Comparison of ENCODE assay signal across 1 cellular context in the genomic region with DNA sequence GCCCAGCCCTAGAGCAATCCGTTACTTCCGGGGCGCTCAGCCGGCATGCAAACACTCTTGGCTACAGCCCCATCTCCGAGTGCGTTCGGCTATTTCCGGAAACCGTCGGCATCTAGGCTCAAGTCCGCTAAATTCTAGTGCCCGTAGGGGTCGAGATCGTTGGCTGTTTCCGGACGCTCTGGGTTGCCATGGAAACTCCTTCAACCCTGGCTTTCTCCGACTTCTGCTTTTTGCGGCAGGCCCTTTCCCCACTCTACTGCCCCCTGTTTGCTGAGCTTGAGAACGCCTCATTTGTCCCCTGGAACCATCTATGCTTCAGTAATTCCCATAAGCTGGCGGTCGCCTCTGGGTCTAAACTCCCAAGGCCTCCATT.
A peak's percentile ranks its signal among the peaks of the same experiment; 100 is the strongest.
TF ChIP-seq lines count a peak whose summit lies in the region.

No MANE protein-coding gene starts in this region.

TF ChIP-seq in GM12878, 131 proteins besides CTCF, POLR2A, EP300 and RAD21 (continued from another document and continues in another):
- TF ChIP-seq, protein P1, sequence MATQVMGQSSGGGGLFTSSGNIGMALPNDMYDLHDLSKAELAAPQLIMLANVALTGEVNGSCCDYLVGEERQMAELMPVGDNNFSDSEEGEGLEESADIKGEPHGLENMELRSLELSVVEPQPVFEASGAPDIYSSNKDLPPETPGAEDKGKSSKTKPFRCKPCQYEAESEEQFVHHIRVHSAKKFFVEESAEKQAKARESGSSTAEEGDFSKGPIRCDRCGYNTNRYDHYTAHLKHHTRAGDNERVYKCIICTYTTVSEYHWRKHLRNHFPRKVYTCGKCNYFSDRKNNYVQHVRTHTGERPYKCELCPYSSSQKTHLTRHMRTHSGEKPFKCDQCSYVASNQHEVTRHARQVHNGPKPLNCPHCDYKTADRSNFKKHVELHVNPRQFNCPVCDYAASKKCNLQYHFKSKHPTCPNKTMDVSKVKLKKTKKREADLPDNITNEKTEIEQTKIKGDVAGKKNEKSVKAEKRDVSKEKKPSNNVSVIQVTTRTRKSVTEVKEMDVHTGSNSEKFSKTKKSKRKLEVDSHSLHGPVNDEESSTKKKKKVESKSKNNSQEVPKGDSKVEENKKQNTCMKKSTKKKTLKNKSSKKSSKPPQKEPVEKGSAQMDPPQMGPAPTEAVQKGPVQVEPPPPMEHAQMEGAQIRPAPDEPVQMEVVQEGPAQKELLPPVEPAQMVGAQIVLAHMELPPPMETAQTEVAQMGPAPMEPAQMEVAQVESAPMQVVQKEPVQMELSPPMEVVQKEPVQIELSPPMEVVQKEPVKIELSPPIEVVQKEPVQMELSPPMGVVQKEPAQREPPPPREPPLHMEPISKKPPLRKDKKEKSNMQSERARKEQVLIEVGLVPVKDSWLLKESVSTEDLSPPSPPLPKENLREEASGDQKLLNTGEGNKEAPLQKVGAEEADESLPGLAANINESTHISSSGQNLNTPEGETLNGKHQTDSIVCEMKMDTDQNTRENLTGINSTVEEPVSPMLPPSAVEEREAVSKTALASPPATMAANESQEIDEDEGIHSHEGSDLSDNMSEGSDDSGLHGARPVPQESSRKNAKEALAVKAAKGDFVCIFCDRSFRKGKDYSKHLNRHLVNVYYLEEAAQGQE (IDR thresholded peaks at IDR 0.05; ENCODE audit: low read depth, low read length), result no peak
- TF ChIP-seq, protein P2, sequence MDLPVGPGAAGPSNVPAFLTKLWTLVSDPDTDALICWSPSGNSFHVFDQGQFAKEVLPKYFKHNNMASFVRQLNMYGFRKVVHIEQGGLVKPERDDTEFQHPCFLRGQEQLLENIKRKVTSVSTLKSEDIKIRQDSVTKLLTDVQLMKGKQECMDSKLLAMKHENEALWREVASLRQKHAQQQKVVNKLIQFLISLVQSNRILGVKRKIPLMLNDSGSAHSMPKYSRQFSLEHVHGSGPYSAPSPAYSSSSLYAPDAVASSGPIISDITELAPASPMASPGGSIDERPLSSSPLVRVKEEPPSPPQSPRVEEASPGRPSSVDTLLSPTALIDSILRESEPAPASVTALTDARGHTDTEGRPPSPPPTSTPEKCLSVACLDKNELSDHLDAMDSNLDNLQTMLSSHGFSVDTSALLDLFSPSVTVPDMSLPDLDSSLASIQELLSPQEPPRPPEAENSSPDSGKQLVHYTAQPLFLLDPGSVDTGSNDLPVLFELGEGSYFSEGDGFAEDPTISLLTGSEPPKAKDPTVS (IDR thresholded peaks at IDR 0.05; ENCODE audit: low read depth, low read length), result no peak
- TF ChIP-seq TBL1XR1 (IDR thresholded peaks at IDR 0.05; ENCODE audit: low read depth, low read length), result no peak
- TF ChIP-seq, protein P3, sequence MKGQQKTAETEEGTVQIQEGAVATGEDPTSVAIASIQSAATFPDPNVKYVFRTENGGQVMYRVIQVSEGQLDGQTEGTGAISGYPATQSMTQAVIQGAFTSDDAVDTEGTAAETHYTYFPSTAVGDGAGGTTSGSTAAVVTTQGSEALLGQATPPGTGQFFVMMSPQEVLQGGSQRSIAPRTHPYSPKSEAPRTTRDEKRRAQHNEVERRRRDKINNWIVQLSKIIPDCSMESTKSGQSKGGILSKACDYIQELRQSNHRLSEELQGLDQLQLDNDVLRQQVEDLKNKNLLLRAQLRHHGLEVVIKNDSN (IDR thresholded peaks at IDR 0.05; ENCODE audit: borderline replicate concordance, extremely low read length, insufficient read depth, low read depth, low read length), result no peak
- TF ChIP-seq IKZF2 (IDR thresholded peaks at IDR 0.05), result no peak; a peak in 1 of 4 replicates
- no peak for TF ChIP-seq SUPT20H (IDR thresholded peaks at IDR 0.05; ENCODE audit: borderline replicate concordance, control insufficient read depth, low read depth, low read length)
- TF ChIP-seq DPF2 (IDR thresholded peaks at IDR 0.05), result no peak
- no peak for TF ChIP-seq RBBP5 (conservative IDR thresholded peaks at IDR 0.05)
- TF ChIP-seq, protein P4, sequence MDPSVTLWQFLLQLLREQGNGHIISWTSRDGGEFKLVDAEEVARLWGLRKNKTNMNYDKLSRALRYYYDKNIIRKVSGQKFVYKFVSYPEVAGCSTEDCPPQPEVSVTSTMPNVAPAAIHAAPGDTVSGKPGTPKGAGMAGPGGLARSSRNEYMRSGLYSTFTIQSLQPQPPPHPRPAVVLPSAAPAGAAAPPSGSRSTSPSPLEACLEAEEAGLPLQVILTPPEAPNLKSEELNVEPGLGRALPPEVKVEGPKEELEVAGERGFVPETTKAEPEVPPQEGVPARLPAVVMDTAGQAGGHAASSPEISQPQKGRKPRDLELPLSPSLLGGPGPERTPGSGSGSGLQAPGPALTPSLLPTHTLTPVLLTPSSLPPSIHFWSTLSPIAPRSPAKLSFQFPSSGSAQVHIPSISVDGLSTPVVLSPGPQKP (IDR thresholded peaks at IDR 0.05; ENCODE audit: low read depth, low read length), result peak; percentile 56
- TF ChIP-seq, protein P5, sequence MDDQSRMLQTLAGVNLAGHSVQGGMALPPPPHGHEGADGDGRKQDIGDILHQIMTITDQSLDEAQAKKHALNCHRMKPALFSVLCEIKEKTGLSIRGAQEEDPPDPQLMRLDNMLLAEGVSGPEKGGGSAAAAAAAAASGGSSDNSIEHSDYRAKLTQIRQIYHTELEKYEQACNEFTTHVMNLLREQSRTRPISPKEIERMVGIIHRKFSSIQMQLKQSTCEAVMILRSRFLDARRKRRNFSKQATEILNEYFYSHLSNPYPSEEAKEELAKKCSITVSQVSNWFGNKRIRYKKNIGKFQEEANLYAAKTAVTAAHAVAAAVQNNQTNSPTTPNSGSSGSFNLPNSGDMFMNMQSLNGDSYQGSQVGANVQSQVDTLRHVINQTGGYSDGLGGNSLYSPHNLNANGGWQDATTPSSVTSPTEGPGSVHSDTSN (IDR thresholded peaks at IDR 0.05; ENCODE audit: insufficient replicate concordance, low read depth, low read length), result no peak
- no peak for TF ChIP-seq FOXM1 (IDR thresholded peaks at IDR 0.05; ENCODE audit: low read depth, low read length)
- no peak for TF ChIP-seq MTA3 (IDR thresholded peaks at IDR 0.05; ENCODE audit: borderline replicate concordance, low read length)
- no peak for TF ChIP-seq RAD51 (IDR thresholded peaks at IDR 0.05)
- no peak; the same call in none of the 2 replicates for TF ChIP-seq SMARCA5 (IDR thresholded peaks at IDR 0.05)
- peak; percentile 59 for TF ChIP-seq YY1 (IDR thresholded peaks at IDR 0.05; ENCODE audit: low read depth, low read length)
- no peak for TF ChIP-seq CHD2 (IDR thresholded peaks at IDR 0.05; ENCODE audit: borderline replicate concordance, low read depth, low read length)
- peak; percentile 87; the same call in 2 of the 3 replicates for TF ChIP-seq POU2F2 (IDR thresholded peaks at IDR 0.05; ENCODE audit: borderline replicate concordance, low read depth, low read length)
- no peak for TF ChIP-seq CBX3 (IDR thresholded peaks at IDR 0.05; ENCODE audit: borderline replicate concordance, low read depth)
- 0 out of 2 replicates have a peak, but pooled peaks have one; percentile 15 for TF ChIP-seq MEF2A (IDR thresholded peaks at IDR 0.05; ENCODE audit: insufficient read depth, low read depth, low read length)
- TF ChIP-seq MTA2 (IDR thresholded peaks at IDR 0.05; ENCODE audit: low read depth), result peak; percentile 10; the same call in 1 of the 2 replicates
- no peak for TF ChIP-seq CBX5 (IDR thresholded peaks at IDR 0.05; ENCODE audit: low read depth)
- TF ChIP-seq PAX8 (IDR thresholded peaks at IDR 0.05), result no peak
- no peak for TF ChIP-seq ZNF217 (IDR thresholded peaks at IDR 0.05)
- TF ChIP-seq NFIC (IDR thresholded peaks at IDR 0.05; ENCODE audit: low read depth, low read length), result no peak
- no peak for TF ChIP-seq YBX1 (IDR thresholded peaks at IDR 0.05)
- TF ChIP-seq CREM (IDR thresholded peaks at IDR 0.05; ENCODE audit: low read depth), result peak; percentile 30; the same call in 1 of the 2 replicates
- TF ChIP-seq, protein P6, sequence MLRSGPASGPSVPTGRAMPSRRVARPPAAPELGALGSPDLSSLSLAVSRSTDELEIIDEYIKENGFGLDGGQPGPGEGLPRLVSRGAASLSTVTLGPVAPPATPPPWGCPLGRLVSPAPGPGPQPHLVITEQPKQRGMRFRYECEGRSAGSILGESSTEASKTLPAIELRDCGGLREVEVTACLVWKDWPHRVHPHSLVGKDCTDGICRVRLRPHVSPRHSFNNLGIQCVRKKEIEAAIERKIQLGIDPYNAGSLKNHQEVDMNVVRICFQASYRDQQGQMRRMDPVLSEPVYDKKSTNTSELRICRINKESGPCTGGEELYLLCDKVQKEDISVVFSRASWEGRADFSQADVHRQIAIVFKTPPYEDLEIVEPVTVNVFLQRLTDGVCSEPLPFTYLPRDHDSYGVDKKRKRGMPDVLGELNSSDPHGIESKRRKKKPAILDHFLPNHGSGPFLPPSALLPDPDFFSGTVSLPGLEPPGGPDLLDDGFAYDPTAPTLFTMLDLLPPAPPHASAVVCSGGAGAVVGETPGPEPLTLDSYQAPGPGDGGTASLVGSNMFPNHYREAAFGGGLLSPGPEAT (IDR thresholded peaks at IDR 0.05; ENCODE audit: low read depth), result peak; percentile 57; the same call in 1 of the 2 replicates
- TF ChIP-seq, protein P7, sequence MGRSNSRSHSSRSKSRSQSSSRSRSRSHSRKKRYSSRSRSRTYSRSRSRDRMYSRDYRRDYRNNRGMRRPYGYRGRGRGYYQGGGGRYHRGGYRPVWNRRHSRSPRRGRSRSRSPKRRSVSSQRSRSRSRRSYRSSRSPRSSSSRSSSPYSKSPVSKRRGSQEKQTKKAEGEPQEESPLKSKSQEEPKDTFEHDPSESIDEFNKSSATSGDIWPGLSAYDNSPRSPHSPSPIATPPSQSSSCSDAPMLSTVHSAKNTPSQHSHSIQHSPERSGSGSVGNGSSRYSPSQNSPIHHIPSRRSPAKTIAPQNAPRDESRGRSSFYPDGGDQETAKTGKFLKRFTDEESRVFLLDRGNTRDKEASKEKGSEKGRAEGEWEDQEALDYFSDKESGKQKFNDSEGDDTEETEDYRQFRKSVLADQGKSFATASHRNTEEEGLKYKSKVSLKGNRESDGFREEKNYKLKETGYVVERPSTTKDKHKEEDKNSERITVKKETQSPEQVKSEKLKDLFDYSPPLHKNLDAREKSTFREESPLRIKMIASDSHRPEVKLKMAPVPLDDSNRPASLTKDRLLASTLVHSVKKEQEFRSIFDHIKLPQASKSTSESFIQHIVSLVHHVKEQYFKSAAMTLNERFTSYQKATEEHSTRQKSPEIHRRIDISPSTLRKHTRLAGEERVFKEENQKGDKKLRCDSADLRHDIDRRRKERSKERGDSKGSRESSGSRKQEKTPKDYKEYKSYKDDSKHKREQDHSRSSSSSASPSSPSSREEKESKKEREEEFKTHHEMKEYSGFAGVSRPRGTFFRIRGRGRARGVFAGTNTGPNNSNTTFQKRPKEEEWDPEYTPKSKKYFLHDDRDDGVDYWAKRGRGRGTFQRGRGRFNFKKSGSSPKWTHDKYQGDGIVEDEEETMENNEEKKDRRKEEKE (IDR thresholded peaks at IDR 0.05), result no peak
- no peak for TF ChIP-seq HDAC6 (IDR thresholded peaks at IDR 0.05; ENCODE audit: unreplicated experiment)
- TF ChIP-seq SIX5 (IDR thresholded peaks at IDR 0.05; ENCODE audit: low read depth, low read length, severe bottlenecking), result no peak
- TF ChIP-seq SMC3 (IDR thresholded peaks at IDR 0.05; ENCODE audit: borderline replicate concordance, low read length), result peak; percentile 36; the same call in 1 of the 2 replicates
- TF ChIP-seq MYB (IDR thresholded peaks at IDR 0.05; ENCODE audit: borderline replicate concordance, low read depth, low read length), result no peak
- TF ChIP-seq SUZ12 (IDR thresholded peaks at IDR 0.05; ENCODE audit: unreplicated experiment), result no peak
- TF ChIP-seq JUND (IDR thresholded peaks at IDR 0.05; ENCODE audit: low read depth, low read length), result 0 out of 2 replicates have a peak, but pooled peaks have one; percentile 22
- no peak for TF ChIP-seq CHD1 (IDR thresholded peaks at IDR 0.05; ENCODE audit: low read depth, low read length)
- TF ChIP-seq TAF1 (IDR thresholded peaks at IDR 0.05; ENCODE audit: borderline replicate concordance, low read depth, low read length), result no peak; the same call in 1 of the 2 replicates
- peak; percentile 44 for TF ChIP-seq SP1 (IDR thresholded peaks at IDR 0.05; ENCODE audit: low read depth, low read length)
- peak; percentile 63; the same call in 1 of the 2 replicates for TF ChIP-seq POLR2AphosphoS5 (IDR thresholded peaks at IDR 0.05; ENCODE audit: low read length)
- TF ChIP-seq, protein P8, sequence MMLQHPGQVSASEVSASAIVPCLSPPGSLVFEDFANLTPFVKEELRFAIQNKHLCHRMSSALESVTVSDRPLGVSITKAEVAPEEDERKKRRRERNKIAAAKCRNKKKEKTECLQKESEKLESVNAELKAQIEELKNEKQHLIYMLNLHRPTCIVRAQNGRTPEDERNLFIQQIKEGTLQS (IDR thresholded peaks at IDR 0.05; ENCODE audit: borderline replicate concordance, extremely low read depth, low read depth, low read length), result no peak
- peak; percentile 17; the same call in 1 of the 2 replicates for TF ChIP-seq CREB1 (IDR thresholded peaks at IDR 0.05; ENCODE audit: low read depth)
- no peak for TF ChIP-seq BRCA1 (IDR thresholded peaks at IDR 0.05; ENCODE audit: low read depth, low read length)
- peak; percentile 38 for TF ChIP-seq KLF5 (IDR thresholded peaks at IDR 0.05; ENCODE audit: partially characterized antibody)
- no peak for TF ChIP-seq NFXL1 (IDR thresholded peaks at IDR 0.05; ENCODE audit: borderline replicate concordance)
- peak; percentile 81 for TF ChIP-seq NBN (IDR thresholded peaks at IDR 0.05)
- TF ChIP-seq CHD4 (IDR thresholded peaks at IDR 0.05), result no peak
- TF ChIP-seq, protein P9, sequence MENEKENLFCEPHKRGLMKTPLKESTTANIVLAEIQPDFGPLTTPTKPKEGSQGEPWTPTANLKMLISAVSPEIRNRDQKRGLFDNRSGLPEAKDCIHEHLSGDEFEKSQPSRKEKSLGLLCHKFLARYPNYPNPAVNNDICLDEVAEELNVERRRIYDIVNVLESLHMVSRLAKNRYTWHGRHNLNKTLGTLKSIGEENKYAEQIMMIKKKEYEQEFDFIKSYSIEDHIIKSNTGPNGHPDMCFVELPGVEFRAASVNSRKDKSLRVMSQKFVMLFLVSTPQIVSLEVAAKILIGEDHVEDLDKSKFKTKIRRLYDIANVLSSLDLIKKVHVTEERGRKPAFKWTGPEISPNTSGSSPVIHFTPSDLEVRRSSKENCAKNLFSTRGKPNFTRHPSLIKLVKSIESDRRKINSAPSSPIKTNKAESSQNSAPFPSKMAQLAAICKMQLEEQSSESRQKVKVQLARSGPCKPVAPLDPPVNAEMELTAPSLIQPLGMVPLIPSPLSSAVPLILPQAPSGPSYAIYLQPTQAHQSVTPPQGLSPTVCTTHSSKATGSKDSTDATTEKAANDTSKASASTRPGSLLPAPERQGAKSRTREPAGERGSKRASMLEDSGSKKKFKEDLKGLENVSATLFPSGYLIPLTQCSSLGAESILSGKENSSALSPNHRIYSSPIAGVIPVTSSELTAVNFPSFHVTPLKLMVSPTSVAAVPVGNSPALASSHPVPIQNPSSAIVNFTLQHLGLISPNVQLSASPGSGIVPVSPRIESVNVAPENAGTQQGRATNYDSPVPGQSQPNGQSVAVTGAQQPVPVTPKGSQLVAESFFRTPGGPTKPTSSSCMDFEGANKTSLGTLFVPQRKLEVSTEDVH (IDR thresholded peaks at IDR 0.05; ENCODE audit: low read depth, partially characterized antibody), result no peak
- no peak for TF ChIP-seq TCF7 (IDR thresholded peaks at IDR 0.05; ENCODE audit: borderline replicate concordance)
- TF ChIP-seq TCF12 (IDR thresholded peaks at IDR 0.05; ENCODE audit: low read depth, low read length), result no peak
- no peak for TF ChIP-seq EED (IDR thresholded peaks at IDR 0.05; ENCODE audit: low read depth)
- TF ChIP-seq KAT2A (conservative IDR thresholded peaks at IDR 0.05; ENCODE audit: control insufficient read depth, low read depth, low read length), result no peak
